ENCODE assay signal across 9 cellular contexts in the genomic region with DNA sequence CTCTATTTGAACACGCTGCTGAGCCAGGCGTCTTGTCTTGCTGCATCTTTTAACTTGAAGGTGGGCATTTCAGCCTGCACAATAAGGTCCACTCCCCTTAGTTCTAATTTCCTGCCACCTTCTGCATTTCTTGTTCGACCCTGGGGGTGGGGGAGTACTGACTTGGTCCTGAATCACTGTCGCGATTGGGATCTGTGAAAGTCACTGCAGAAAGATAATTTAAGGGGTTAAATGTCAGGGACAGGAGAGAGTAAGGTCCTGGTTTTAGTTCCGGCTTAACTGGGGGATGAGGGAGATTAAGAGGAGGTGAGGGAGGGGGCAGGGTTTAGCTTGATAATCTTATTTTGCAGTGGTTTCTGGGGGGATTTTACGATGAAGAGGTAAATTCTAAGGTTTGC.
DNase-seq lines count a peak whose midpoint lies in the region; FAIRE-seq and TF ChIP-seq lines count a peak whose summit lies in the region.
"Had no signal": no experiment of that assay in that cellular context is flagged by ENCODE, and none has a peak within 500 bp of the region (broad histone marks: within the 10 kb centered on the region; RNA-seq: fewer than 3 reads in every experiment).

No MANE protein-coding gene starts in this region.

- H3K4me3 ChIP-seq in GM12864 (ENCODE audit: low read depth, low read length), result peak overlapping the region; percentile 43; the same call in 1 of the 2 replicates
- peak overlapping the region; percentile 35 for H3K4me3 ChIP-seq in WI38 (ENCODE audit: low read depth, low read length)
- peak overlapping the region; percentile 49 for H3K4me3 ChIP-seq in skeletal muscle cell (ENCODE audit: low read depth, low read length)
- H3K4me3 ChIP-seq: mucosa of descending colon had no signal

- H3K4me1 Mint-ChIP-seq in glutamatergic neuron (ENCODE audit: low read depth, unreplicated experiment), result peaks cover 50% of the 10 kb centered on the region

- DNase-seq in GM12864 (ENCODE audit: low read depth) (no peak), glutamatergic neuron (no peak), skeletal muscle cell (ENCODE audit: low read depth) (no peak), D341Med (ENCODE audit: low spot score) (no peak), GF-D8 (lab: John Stamatoyannopoulos, UW) (no peak), H54 (ENCODE audit: insufficient read length, low spot score) (no peak), GM10248 (ENCODE audit: extremely low spot score) (no peak)

- no peak for FAIRE-seq in H54 (lab: Jason Lieb, UNC)

- POLR2A ChIA-PET in GM10248 (lab: Yijun Ruan, JAX), result interaction anchor here (0.7 kb wide), 1 partner anchor 278 kb away, joined by 4 read pairs; no protein-coding TSS in a partner anchor

- H3K27ac Mint-ChIP-seq in glutamatergic neuron (ENCODE audit: unreplicated experiment), result peak overlapping the region; percentile 54

- H3K9me3 Mint-ChIP-seq in glutamatergic neuron (ENCODE audit: unreplicated experiment), result peaks cover 25% of the 10 kb centered on the region

- TF ChIP-seq POLR2A in H54 (IDR thresholded peaks at IDR 0.05; ENCODE audit: low read depth, low read length), result no peak

- peaks cover 26% of the 10 kb centered on the region for H3K27me3 Mint-ChIP-seq in glutamatergic neuron (ENCODE audit: unreplicated experiment)

- CTCF ChIA-PET in GM10248 (lab: Yijun Ruan, JAX), result interaction anchor here (1.0 to 8.3 kb wide), 10 partner anchors 9 to 289 kb away, joined by 3 to 54 read pairs (median 4); no protein-coding TSS in a partner anchor

- H3K36me3 Mint-ChIP-seq in glutamatergic neuron (ENCODE audit: unreplicated experiment), result peaks cover 4% of the 10 kb centered on the region

- peak overlapping the region; percentile 84 for H3K4me3 Mint-ChIP-seq in glutamatergic neuron (ENCODE audit: unreplicated experiment)

- no peak for TF ChIP-seq CTCF in GM12864 (IDR thresholded peaks at IDR 0.05; ENCODE audit: low read depth, low read length, missing control alignments)
- TF ChIP-seq CTCF in WI38 (IDR thresholded peaks at IDR 0.05; ENCODE audit: low read depth, low read length), result no peak
- no peak for TF ChIP-seq CTCF in glutamatergic neuron (IDR thresholded peaks at IDR 0.05; ENCODE audit: partially characterized antibody, unreplicated experiment)
- TF ChIP-seq CTCF in GM10248 (IDR thresholded peaks at IDR 0.05; ENCODE audit: control extremely low read depth, extremely low read depth, low read depth, missing control alignments), result no peak
